In genomic region chrX:79107891-79108718, GRCh38 we compare ENCODE assay signal across 14 cellular contexts. TPM values are rescaled to one million over a fixed set of nuclear protein-coding genes. Genes with fewer than 3 reads are reported as not detected.
A peak's percentile ranks its signal among the peaks of the same experiment; 100 is the strongest.
DNase-seq lines count a peak whose midpoint lies in the region; ATAC-seq, FAIRE-seq and TF ChIP-seq lines count a peak whose summit lies in the region.
"Had no signal": no experiment of that assay in that cellular context is flagged by ENCODE, and none has a peak within 500 bp of the region (broad histone marks: within the 10 kb centered on the region; RNA-seq: fewer than 3 reads in every experiment).

No MANE protein-coding gene starts in this region.

- no peaks in the 10 kb centered on the region for H3K27me3 ChIP-seq in KMS-11 (ENCODE audit: insufficient read depth, low read depth)
- peaks cover 0 to 3% (median 0%) of the 10 kb centered on the region in 4 donors for H3K27me3 ChIP-seq in pancreas
- H3K27me3 ChIP-seq: neural progenitor cell, SJSA1 had no signal

- H3K36me3 ChIP-seq in KMS-11 (ENCODE audit: insufficient read depth), result no peaks in the 10 kb centered on the region
- no peaks in the 10 kb centered on the region for H3K36me3 ChIP-seq in pancreas
- H3K36me3 ChIP-seq: neural progenitor cell, SJSA1 had no signal

- 58 to 65% methylated on average over 4 of the region's 4 CpGs for WGBS in pancreas, 2 donors

- H3K4me1 ChIP-seq in KMS-11 (ENCODE audit: low read depth, poor library complexity, severe bottlenecking), result peaks cover 11% of the 10 kb centered on the region
- H3K4me1 ChIP-seq in pancreas, result no peaks in the 10 kb centered on the region
- H3K4me1 ChIP-seq: neural progenitor cell had no signal

- no peak overlapping the region for H2AFZ ChIP-seq in KMS-11 (ENCODE audit: low read depth)
- H2AFZ ChIP-seq: neural progenitor cell had no signal

- DNase-seq in GM12891 (ENCODE audit: insufficient read length, low spot score) (no peak), foreskin fibroblast (peak; percentile 25 to 58), pancreas (no peak), HT-29 (ENCODE audit: low spot score) (no peak), AG08395 (ENCODE audit: low spot score) (no peak)
- DNase-seq: DMS 273 treated with DMSO at 0.1 percent for 48 hours, H7, NCI-H1092 treated with DMSO at 0.1 percent for 48 hours had no signal

- FAIRE-seq in GM12891 (lab: Jason Lieb, UNC) (peak; percentile 59), pancreas (lab: Jason Lieb, UNC) (no peak)

- H3K4me3 ChIP-seq in KMS-11 (IDR thresholded peaks at IDR 0.05; ENCODE audit: insufficient read depth, low read depth, low read length) (no peak overlapping the region), foreskin fibroblast (ENCODE audit: low read depth in 1 of 2, low read length in 2 of 2) (no peak overlapping the region), pancreas (no peak overlapping the region)
- H3K4me3 ChIP-seq: neural progenitor cell, SJSA1 had no signal

- peak overlapping the region; percentile 33; the same call in 1 of the 2 replicates for H3K4me2 ChIP-seq in KMS-11
- H3K4me2 ChIP-seq: neural progenitor cell had no signal

- ATAC-seq in GM21381 (IDR thresholded peaks at IDR 0.05; ENCODE audit: unreplicated experiment) (peak; percentile 79), pancreas (no peak), HG02623 (IDR thresholded peaks at IDR 0.05; ENCODE audit: unreplicated experiment) (no peak)

- H3K9ac ChIP-seq in KMS-11, result no peak overlapping the region
- H3K9ac ChIP-seq: neural progenitor cell had no signal

- no peaks in the 10 kb centered on the region for H4K20me1 ChIP-seq in KMS-11 (ENCODE audit: insufficient read depth)

- H3K79me2 ChIP-seq in KMS-11 (ENCODE audit: insufficient read depth, low read depth), result no peaks in the 10 kb centered on the region

- no peak for TF ChIP-seq CTCF in KMS-11 (conservative IDR thresholded peaks at IDR 0.05; ENCODE audit: low read depth, low read length)
- no peak for TF ChIP-seq CTCF in foreskin fibroblast (IDR thresholded peaks at IDR 0.05; ENCODE audit: low read depth, low read length)
- TF ChIP-seq CTCF in pancreas (IDR thresholded peaks at IDR 0.05), result no peak

- H3K27ac ChIP-seq in KMS-11 (peak overlapping the region; percentile 7; the same call in 1 of the 2 replicates), pancreas (no peak overlapping the region)
- H3K27ac ChIP-seq: neural progenitor cell, SJSA1 had no signal

- TF ChIP-seq POLR2A in GM12891 (IDR thresholded peaks at IDR 0.05; ENCODE audit: low read depth, low read length), result no peak

- no peaks in the 10 kb centered on the region for H3K9me3 ChIP-seq in pancreas
- H3K9me3 ChIP-seq: SJSA1 had no signal

- intact Hi-C loops in pancreas (cut with DNase I), result no loop called here

TF ChIP-seq in GM12891, 5 proteins besides CTCF, POLR2A, EP300 and RAD21:
- TF ChIP-seq TAF1 (IDR thresholded peaks at IDR 0.05; ENCODE audit: low read depth, low read length), result no peak

RNA-seq across cellular contexts. Expression of gene GPR174, which starts 36.4 kb away (rescaled TPM):
- polyA plus RNA-seq in GM12891 (2012; ENCODE audit: low read depth, missing spikeins), result 1.1 TPM
- under 1 TPM in 5 of 6 donors, not detected in 1; 0.08 to 0.40 (median 0.17) TPM for total RNA-seq in pancreas
- under 1 TPM in 1 of 2 donors, not detected in 1; 0.02 TPM for polyA plus RNA-seq in pancreas
- total RNA-seq in HT-29 (2014; rRNA removed; shearing (Covaris generic)), result not detected in 2 replicates
- total RNA-seq: glomerular endothelial cell, H7, SJSA1 had no signal

Comparison
In these comparisons a context has a peak if more than half of its experiments do, and no peak if none do; other contexts are left out.
1. DNase-seq: peak in foreskin fibroblast (2 of 2); none in GM12891 (single experiment), pancreas (0 of 6), HT-29 (single experiment) and AG08395 (single experiment).